In the genomic region with DNA sequence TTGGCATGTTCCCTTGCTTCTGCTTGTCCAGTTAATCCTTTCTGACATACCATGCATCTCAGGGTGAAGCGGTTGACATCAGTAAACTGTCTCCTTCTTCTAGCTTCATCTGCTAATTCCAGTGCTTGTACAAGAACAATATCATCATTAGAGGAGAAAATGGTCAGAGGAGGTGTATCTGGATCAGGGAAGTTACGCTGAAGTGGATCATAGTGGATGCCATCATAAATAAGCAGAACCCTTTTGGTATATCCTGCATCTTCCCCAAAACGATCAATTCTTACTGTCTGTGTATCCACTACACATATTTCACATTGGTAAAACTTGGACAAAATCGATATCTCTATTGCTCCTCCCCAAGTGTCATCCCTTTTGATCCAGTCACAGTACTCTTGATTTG, we compare ENCODE assay signal across 1 cellular context.
TF ChIP-seq lines count a peak whose summit lies in the region.

No MANE protein-coding gene starts in this region.

TF ChIP-seq in GM12878, 131 proteins besides CTCF, POLR2A, EP300 and RAD21:
- TF ChIP-seq, protein P1, sequence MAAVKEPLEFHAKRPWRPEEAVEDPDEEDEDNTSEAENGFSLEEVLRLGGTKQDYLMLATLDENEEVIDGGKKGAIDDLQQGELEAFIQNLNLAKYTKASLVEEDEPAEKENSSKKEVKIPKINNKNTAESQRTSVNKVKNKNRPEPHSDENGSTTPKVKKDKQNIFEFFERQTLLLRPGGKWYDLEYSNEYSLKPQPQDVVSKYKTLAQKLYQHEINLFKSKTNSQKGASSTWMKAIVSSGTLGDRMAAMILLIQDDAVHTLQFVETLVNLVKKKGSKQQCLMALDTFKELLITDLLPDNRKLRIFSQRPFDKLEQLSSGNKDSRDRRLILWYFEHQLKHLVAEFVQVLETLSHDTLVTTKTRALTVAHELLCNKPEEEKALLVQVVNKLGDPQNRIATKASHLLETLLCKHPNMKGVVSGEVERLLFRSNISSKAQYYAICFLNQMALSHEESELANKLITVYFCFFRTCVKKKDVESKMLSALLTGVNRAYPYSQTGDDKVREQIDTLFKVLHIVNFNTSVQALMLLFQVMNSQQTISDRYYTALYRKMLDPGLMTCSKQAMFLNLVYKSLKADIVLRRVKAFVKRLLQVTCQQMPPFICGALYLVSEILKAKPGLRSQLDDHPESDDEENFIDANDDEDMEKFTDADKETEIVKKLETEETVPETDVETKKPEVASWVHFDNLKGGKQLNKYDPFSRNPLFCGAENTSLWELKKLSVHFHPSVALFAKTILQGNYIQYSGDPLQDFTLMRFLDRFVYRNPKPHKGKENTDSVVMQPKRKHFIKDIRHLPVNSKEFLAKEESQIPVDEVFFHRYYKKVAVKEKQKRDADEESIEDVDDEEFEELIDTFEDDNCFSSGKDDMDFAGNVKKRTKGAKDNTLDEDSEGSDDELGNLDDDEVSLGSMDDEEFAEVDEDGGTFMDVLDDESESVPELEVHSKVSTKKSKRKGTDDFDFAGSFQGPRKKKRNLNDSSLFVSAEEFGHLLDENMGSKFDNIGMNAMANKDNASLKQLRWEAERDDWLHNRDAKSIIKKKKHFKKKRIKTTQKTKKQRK (IDR thresholded peaks at IDR 0.05; ENCODE audit: low read depth, low read length) = no peak
